In the genomic region with DNA sequence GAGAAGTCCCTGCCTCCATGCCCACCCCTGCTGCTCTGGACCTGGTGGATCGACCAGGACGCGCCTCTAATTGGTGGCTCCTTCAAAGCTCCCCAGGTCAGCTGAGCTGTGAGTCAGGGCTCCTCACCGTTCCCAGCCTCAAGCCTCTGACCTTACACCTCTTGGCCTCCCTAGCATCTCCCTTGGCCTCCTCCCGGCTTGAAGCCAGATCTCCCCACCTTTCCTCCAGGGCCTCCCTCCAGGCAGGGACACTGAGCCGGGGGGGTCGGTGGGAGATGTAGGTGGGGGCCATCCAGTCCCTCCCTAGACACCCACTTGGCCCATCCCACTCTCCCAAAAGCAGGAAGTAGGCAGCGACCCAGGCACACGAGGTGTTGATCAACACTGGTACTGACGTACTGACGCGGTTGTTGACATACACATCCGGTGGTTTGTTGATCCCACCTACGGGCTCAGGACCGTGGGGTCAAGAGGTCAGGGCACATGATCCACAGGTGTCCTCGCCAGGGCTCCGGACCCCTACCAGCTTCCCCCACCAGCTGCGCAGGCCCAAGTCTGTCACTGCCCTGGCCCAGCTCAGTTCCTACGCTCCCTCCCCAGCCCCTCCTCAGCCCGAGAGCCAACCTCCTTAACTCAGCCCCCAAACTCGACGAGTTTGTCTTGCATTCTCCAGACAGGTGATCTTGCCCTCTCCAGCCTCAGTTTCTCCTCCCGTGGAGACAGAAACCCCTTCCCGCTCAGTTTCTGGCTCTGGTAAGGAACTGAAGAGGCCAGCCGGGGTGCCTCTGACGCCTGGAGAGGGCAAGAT, we compare ENCODE assay signal across 8 cellular contexts. TPM values are rescaled to one million over a fixed set of nuclear protein-coding genes. Genes with fewer than 3 reads are reported as not detected.
A peak's percentile ranks its signal among the peaks of the same experiment; 100 is the strongest.
DNase-seq lines count a peak whose midpoint lies in the region; ATAC-seq and TF ChIP-seq lines count a peak whose summit lies in the region.

No MANE protein-coding gene starts in this region.

- H3K9me2 ChIP-seq in Loucy (replicated peaks; ENCODE audit: low read depth, low read length) = no peaks in the 10 kb centered on the region

- H3K4me1 ChIP-seq in Loucy (ENCODE audit: insufficient read depth, low read length, poor library complexity, severe bottlenecking) (peaks cover 18% of the 10 kb centered on the region), esophagus squamous epithelium (peaks cover 21 to 33% (median 22%) of the 10 kb centered on the region in 3 donors)

- TF ChIP-seq POLR2A in esophagus squamous epithelium (IDR thresholded peaks at IDR 0.05) = no peak

- H3K36me3 ChIP-seq in Loucy (ENCODE audit: insufficient read depth, low read length) (no peaks in the 10 kb centered on the region; the same call in 1 of the 2 replicates), esophagus squamous epithelium (peaks cover 21 to 37% (median 25%) of the 10 kb centered on the region in 3 donors)

- no peaks in the 10 kb centered on the region for H3K27me3 ChIP-seq in Loucy (ENCODE audit: insufficient read depth, low read length, poor library complexity, severe bottlenecking)
- no peaks in the 10 kb centered on the region for H3K27me3 ChIP-seq in esophagus squamous epithelium

- no peaks in the 10 kb centered on the region for H3K27me3 Mint-ChIP-seq in activated CD4-positive, alpha-beta memory T cell treated with anti-CD3 and anti-CD28 coated beads for 36 hours
- H3K27me3 Mint-ChIP-seq in natural killer cell (ENCODE audit: low read depth in 2 of 2) = no peaks in the 10 kb centered on the region

- H3F3A ChIP-seq in Loucy (ENCODE audit: low read depth) = no peaks in the 10 kb centered on the region

- DNase-seq in stimulated activated CD4-positive, alpha-beta T cell treated with anti-CD3 and anti-CD28 coated beads, Interleukin-2, amount 100 ng/mL, for 24 hours = peak; percentile 24 to 41
- no peak for DNase-seq in stimulated activated CD4-positive, alpha-beta T cell treated with anti-CD3 and anti-CD28 coated beads, Interleukin-12 subunit alpha, Interleukin-12 subunit beta, amount 100 ng/mL, for 4 hours
- DNase-seq in activated CD4-positive, alpha-beta memory T cell treated with anti-CD3 and anti-CD28 coated beads for 36 hours = peak; percentile 52
- DNase-seq in esophagus squamous epithelium (lab: John Stamatoyannopoulos, UW) (no peak), natural killer cell (peak; percentile 55), GF-D8 (lab: John Stamatoyannopoulos, UW) (no peak)

- H3K36me3 Mint-ChIP-seq in activated CD4-positive, alpha-beta memory T cell treated with anti-CD3 and anti-CD28 coated beads for 36 hours = peaks cover 1% of the 10 kb centered on the region
- H3K36me3 Mint-ChIP-seq in natural killer cell = no peaks in the 10 kb centered on the region

- TF ChIP-seq CTCF in Loucy (conservative IDR thresholded peaks at IDR 0.05; ENCODE audit: low read length) = no peak
- no peak for TF ChIP-seq CTCF in esophagus squamous epithelium (IDR thresholded peaks at IDR 0.05)
- TF ChIP-seq CTCF in natural killer cell (IDR thresholded peaks at IDR 0.05) = no peak

- H3K9ac ChIP-seq in Loucy (ENCODE audit: low read depth, low read length, poor library complexity, severe bottlenecking) = peak overlapping the region; percentile 95

- WGBS in esophagus squamous epithelium, 2 donors = 6 to 8% methylated on average over 9 to 12 of the region's 26 CpGs

- H3K27ac Mint-ChIP-seq in activated CD4-positive, alpha-beta memory T cell treated with anti-CD3 and anti-CD28 coated beads for 36 hours = peak overlapping the region; percentile 86
- H3K27ac Mint-ChIP-seq in natural killer cell = peak overlapping the region; percentile 91 to 96

- CTCF ChIA-PET in activated CD4-positive, alpha-beta memory T cell treated with anti-CD3 and anti-CD28 coated beads for 36 hours (lab: Charles Lee) = interaction anchor here (1.2 to 2.5 kb wide), 2 partner anchors 68 to 72 kb away, joined by 5 to 6 read pairs; partner anchors contain the start of gene CDC42BPG

- no peaks in the 10 kb centered on the region for H3K9me3 ChIP-seq in Loucy (ENCODE audit: insufficient read depth, low read depth, low read length)
- no peaks in the 10 kb centered on the region for H3K9me3 ChIP-seq in esophagus squamous epithelium

- peak; percentile 34 to 49 (median 38) for ATAC-seq in natural killer cell
- ATAC-seq in GM18502 (IDR thresholded peaks at IDR 0.05; ENCODE audit: poor library complexity, unreplicated experiment) = no peak

- intact Hi-C loops in activated CD4-positive, alpha-beta memory T cell treated with anti-CD3 and anti-CD28 coated beads for 36 hours (cut with micrococcal nuclease) = loop anchor here (2.0 to 5.0 kb wide), 3 partner anchors 15 to 56 kb away; partner anchors contain the start of genes EHD1 and MAJIN
- intact Hi-C loops in esophagus squamous epithelium (cut with DNase I) (no loop called here), natural killer cell (cut with micrococcal nuclease) (loop anchor here (5.0 kb wide), 2 partner anchors 111 to 206 kb away; partner anchors contain the start of genes FAU, MRPL49 and SNX15)

- peak overlapping the region; percentile 47; the same call in 1 of the 2 replicates for H2AFZ ChIP-seq in Loucy (ENCODE audit: low read length)

- H3K79me2 ChIP-seq in Loucy (ENCODE audit: insufficient read depth, low read length) = peaks cover 19% of the 10 kb centered on the region

- peak overlapping the region; percentile 92 for H3K4me2 ChIP-seq in Loucy (ENCODE audit: low read depth, low read length, poor library complexity, severe bottlenecking)

- H3K4me3 ChIP-seq in Loucy (ENCODE audit: low read length, poor library complexity, severe bottlenecking) (peak overlapping the region; percentile 81), esophagus squamous epithelium (peak overlapping the region; percentile 82 to 94 (median 87))

- peaks cover 26% of the 10 kb centered on the region for H3K4me1 Mint-ChIP-seq in activated CD4-positive, alpha-beta memory T cell treated with anti-CD3 and anti-CD28 coated beads for 36 hours (ENCODE audit: low read depth)
- H3K4me1 Mint-ChIP-seq in natural killer cell = peaks cover 15 to 31% of the 10 kb centered on the region in 2 donors

- POLR2A ChIA-PET in activated CD4-positive, alpha-beta memory T cell treated with anti-CD3 and anti-CD28 coated beads for 36 hours (lab: Charles Lee) = interaction anchor here (1.0 kb wide), 1 partner anchor 57 kb away, joined by 4 read pairs; no protein-coding TSS in a partner anchor

- H4K20me1 ChIP-seq in Loucy (ENCODE audit: insufficient read depth, low read length, poor library complexity, severe bottlenecking) = no peaks in the 10 kb centered on the region

- peak overlapping the region; percentile 87 to 94 (median 88) for H3K27ac ChIP-seq in esophagus squamous epithelium

- no peaks in the 10 kb centered on the region for H3K9me3 Mint-ChIP-seq in activated CD4-positive, alpha-beta memory T cell treated with anti-CD3 and anti-CD28 coated beads for 36 hours
- no peaks in the 10 kb centered on the region for H3K9me3 Mint-ChIP-seq in natural killer cell

- H3K4me3 Mint-ChIP-seq in activated CD4-positive, alpha-beta memory T cell treated with anti-CD3 and anti-CD28 coated beads for 36 hours = peak overlapping the region; percentile 94
- peak overlapping the region; percentile 88 for H3K4me3 Mint-ChIP-seq in natural killer cell

RNA-seq across cellular contexts. Expression of gene ATG2A, which starts 0.8 kb away (rescaled TPM):
- total RNA-seq in activated CD4-positive, alpha-beta memory T cell treated with anti-CD3 and anti-CD28 coated beads for 36 hours = 10 to 100 TPM; 20.2 to 20.5 TPM
- 10 to 100 TPM; 14.1 to 26.1 (median 19.6) TPM for total RNA-seq in esophagus squamous epithelium
- total RNA-seq in natural killer cell = 100 to 1,000 TPM; 165 to 321 (median 259) TPM

RNA-seq across cellular contexts. Expression of gene PPP2R5B, which starts 8.2 kb away (rescaled TPM):
- total RNA-seq in activated CD4-positive, alpha-beta memory T cell treated with anti-CD3 and anti-CD28 coated beads for 36 hours = 10 to 100 TPM in 1 of 2 experiments, 1 to 10 TPM in 1; 9.7 to 11.9 TPM
- total RNA-seq in esophagus squamous epithelium (10 to 100 TPM in 1 of 4 donors, 1 to 10 TPM in 3; 7.7 to 10.5 (median 8.6) TPM), natural killer cell (10 to 100 TPM; 27.8 to 31.5 (median 28.5) TPM)

RNA-seq across cellular contexts. Expression of gene GPHA2, which starts 19.4 kb away (rescaled TPM):
- total RNA-seq in activated CD4-positive, alpha-beta memory T cell treated with anti-CD3 and anti-CD28 coated beads for 36 hours = under 1 TPM in 1 of 2 experiments, not detected in 1; 0.46 TPM
- total RNA-seq in esophagus squamous epithelium (not detected), natural killer cell (not detected)

RNA-seq across cellular contexts. Expression of gene EHD1, which starts 37.8 kb away (rescaled TPM):
- 100 to 1,000 TPM; 103 to 113 TPM for total RNA-seq in activated CD4-positive, alpha-beta memory T cell treated with anti-CD3 and anti-CD28 coated beads for 36 hours
- total RNA-seq in esophagus squamous epithelium (10 to 100 TPM; 29.5 to 44.0 (median 31.8) TPM), natural killer cell (100 to 1,000 TPM; 218 to 246 (median 225) TPM)

RNA-seq across cellular contexts. Expression of gene MAJIN, which starts 55.7 kb away (rescaled TPM):
- under 1 TPM; 0.21 to 0.82 TPM for total RNA-seq in activated CD4-positive, alpha-beta memory T cell treated with anti-CD3 and anti-CD28 coated beads for 36 hours
- total RNA-seq in esophagus squamous epithelium (not detected), natural killer cell (not detected)

Comparison
In these comparisons a context has a peak if more than half of its experiments do, and no peak if none do; other contexts are left out.
1. DNase-seq: peak in stimulated activated CD4-positive, alpha-beta T cell treated with anti-CD3 and anti-CD28 coated beads, Interleukin-2, amount 100 ng/mL, for 24 hours (2 of 2), activated CD4-positive, alpha-beta memory T cell treated with anti-CD3 and anti-CD28 coated beads for 36 hours (single experiment) and natural killer cell (single experiment); none in stimulated activated CD4-positive, alpha-beta T cell treated with anti-CD3 and anti-CD28 coated beads, Interleukin-12 subunit alpha, Interleukin-12 subunit beta, amount 100 ng/mL, for 4 hours (single experiment), esophagus squamous epithelium (single experiment) and GF-D8 (single experiment).
2. RNA of gene ATG2A, which starts 0.8 kb away (total RNA-seq): 165 to 321 TPM in natural killer cell; 14.1 to 26.1 TPM in esophagus squamous epithelium and 20.2 to 20.5 TPM in activated CD4-positive, alpha-beta memory T cell treated with anti-CD3 and anti-CD28 coated beads for 36 hours; every median in the first group is over 4 times any median in the second.